In genomic region chr2:68157002-68157401, GRCh38 we compare ENCODE assay signal across 8 cellular contexts. TPM values are rescaled to one million over a fixed set of nuclear protein-coding genes. Genes with fewer than 3 reads are reported as not detected.
A peak's percentile ranks its signal among the peaks of the same experiment; 100 is the strongest.
DNase-seq lines count a peak whose midpoint lies in the region; ATAC-seq and TF ChIP-seq lines count a peak whose summit lies in the region.

No MANE protein-coding gene starts in this region.

- H3K4me3 ChIP-seq in SJCRH30: peak overlapping the region; percentile 82
- peak overlapping the region; percentile 69 to 99 (median 94) for H3K4me3 ChIP-seq in esophagus squamous epithelium
- peak overlapping the region; percentile 86 for H3K4me3 ChIP-seq in neuron (ENCODE audit: low read length)

- 0 to 2% methylated on average over 12 to 21 of the region's 28 CpGs for WGBS in esophagus squamous epithelium, 2 donors

- H3K27me3 Mint-ChIP-seq in activated naive CD4-positive, alpha-beta T cell treated with anti-CD3 and anti-CD28 coated beads, Interleukin-2, amount 10 ng/mL, durations not matched to agents 7 days and 5 days: no peaks in the 10 kb centered on the region

- H3K27me3 ChIP-seq in SJCRH30 (no peaks in the 10 kb centered on the region), esophagus squamous epithelium (no peaks in the 10 kb centered on the region), neuron (ENCODE audit: insufficient read depth, low read length) (no peaks in the 10 kb centered on the region)

- CTCF ChIA-PET in activated naive CD4-positive, alpha-beta T cell treated with anti-CD3 and anti-CD28 coated beads, Interleukin-2, amount 10 ng/mL, durations not matched to agents 7 days and 5 days (lab: Charles Lee): interaction anchor here (1.1 to 1.4 kb wide), 3 partner anchors 29 to 126 kb away, joined by 3 to 6 read pairs (median 3); no protein-coding TSS in a partner anchor

- no peak for DNase-seq in activated naive CD4-positive, alpha-beta T cell treated with anti-CD3 and anti-CD28 coated beads, Interleukin-2, amount 10 ng/mL, durations not matched to agents 7 days and 5 days
- DNase-seq in activated naive CD4-positive, alpha-beta T cell treated with Interleukin-2 at 50 U/mL for 16 hours: no peak
- DNase-seq in SJCRH30 (peak in 1 of 2 experiments; percentile 42), esophagus squamous epithelium (lab: John Stamatoyannopoulos, UW) (no peak), DMS153 (lab: John Stamatoyannopoulos, UW) (no peak), glomerular visceral epithelial cell (ENCODE audit: extremely low spot score) (no peak)

- no peaks in the 10 kb centered on the region for H3K9me3 Mint-ChIP-seq in activated naive CD4-positive, alpha-beta T cell treated with anti-CD3 and anti-CD28 coated beads, Interleukin-2, amount 10 ng/mL, durations not matched to agents 7 days and 5 days

- peak overlapping the region; percentile 95 for H3K27ac Mint-ChIP-seq in activated naive CD4-positive, alpha-beta T cell treated with anti-CD3 and anti-CD28 coated beads, Interleukin-2, amount 10 ng/mL, durations not matched to agents 7 days and 5 days

- H3K4me1 Mint-ChIP-seq in activated naive CD4-positive, alpha-beta T cell treated with anti-CD3 and anti-CD28 coated beads, Interleukin-2, amount 10 ng/mL, durations not matched to agents 7 days and 5 days: peaks cover 51% of the 10 kb centered on the region

- H3K27ac ChIP-seq in SJCRH30 (peak overlapping the region; percentile 98), esophagus squamous epithelium (peak overlapping the region; percentile 80 to 96 (median 95))

- H3K4me1 ChIP-seq in SJCRH30 (no peaks in the 10 kb centered on the region), esophagus squamous epithelium (peaks cover 18 to 49% (median 31%) of the 10 kb centered on the region in 3 donors), neuron (ENCODE audit: insufficient read depth, low read length) (peaks cover 17% of the 10 kb centered on the region)

- peaks cover 19% of the 10 kb centered on the region for H3K36me3 Mint-ChIP-seq in activated naive CD4-positive, alpha-beta T cell treated with anti-CD3 and anti-CD28 coated beads, Interleukin-2, amount 10 ng/mL, durations not matched to agents 7 days and 5 days

- peak overlapping the region; percentile 91 for H3K4me3 Mint-ChIP-seq in activated naive CD4-positive, alpha-beta T cell treated with anti-CD3 and anti-CD28 coated beads, Interleukin-2, amount 10 ng/mL, durations not matched to agents 7 days and 5 days

- H3K36me3 ChIP-seq in SJCRH30 (peaks cover 22% of the 10 kb centered on the region), esophagus squamous epithelium (peaks cover 0 to 20% (median 5%) of the 10 kb centered on the region in 3 donors), neuron (ENCODE audit: insufficient read depth, low read length) (peaks cover 21% of the 10 kb centered on the region)

- peak; percentile 29 for ATAC-seq in HG02840 (IDR thresholded peaks at IDR 0.05; ENCODE audit: low FRiP score, unreplicated experiment)

- TF ChIP-seq CTCF in esophagus squamous epithelium (IDR thresholded peaks at IDR 0.05): no peak

- peak overlapping the region; percentile 22 for H2AFZ ChIP-seq in neuron (ENCODE audit: low read depth, low read length)

- TF ChIP-seq POLR2A in esophagus squamous epithelium (IDR thresholded peaks at IDR 0.05): no peak

- H3K9me3 ChIP-seq in SJCRH30 (replicated peaks) (no peaks in the 10 kb centered on the region), esophagus squamous epithelium (no peaks in the 10 kb centered on the region), neuron (ENCODE audit: low read length) (no peaks in the 10 kb centered on the region)

- intact Hi-C loops in esophagus squamous epithelium (cut with DNase I): no loop called here

RNA-seq across cellular contexts. Expression of gene PNO1, which starts 0.7 kb away (rescaled TPM):
- total RNA-seq in SJCRH30 (2014; rRNA removed; shearing (Covaris generic)): 48.8 and 50.3 TPM in 2 replicates
- total RNA-seq in esophagus squamous epithelium: 10 to 100 TPM in 3 of 4 donors, 1 to 10 TPM in 1; 7.9 to 25.6 (median 15.8) TPM
